ENCODE assay signal across 8 cellular contexts in the genomic region with DNA sequence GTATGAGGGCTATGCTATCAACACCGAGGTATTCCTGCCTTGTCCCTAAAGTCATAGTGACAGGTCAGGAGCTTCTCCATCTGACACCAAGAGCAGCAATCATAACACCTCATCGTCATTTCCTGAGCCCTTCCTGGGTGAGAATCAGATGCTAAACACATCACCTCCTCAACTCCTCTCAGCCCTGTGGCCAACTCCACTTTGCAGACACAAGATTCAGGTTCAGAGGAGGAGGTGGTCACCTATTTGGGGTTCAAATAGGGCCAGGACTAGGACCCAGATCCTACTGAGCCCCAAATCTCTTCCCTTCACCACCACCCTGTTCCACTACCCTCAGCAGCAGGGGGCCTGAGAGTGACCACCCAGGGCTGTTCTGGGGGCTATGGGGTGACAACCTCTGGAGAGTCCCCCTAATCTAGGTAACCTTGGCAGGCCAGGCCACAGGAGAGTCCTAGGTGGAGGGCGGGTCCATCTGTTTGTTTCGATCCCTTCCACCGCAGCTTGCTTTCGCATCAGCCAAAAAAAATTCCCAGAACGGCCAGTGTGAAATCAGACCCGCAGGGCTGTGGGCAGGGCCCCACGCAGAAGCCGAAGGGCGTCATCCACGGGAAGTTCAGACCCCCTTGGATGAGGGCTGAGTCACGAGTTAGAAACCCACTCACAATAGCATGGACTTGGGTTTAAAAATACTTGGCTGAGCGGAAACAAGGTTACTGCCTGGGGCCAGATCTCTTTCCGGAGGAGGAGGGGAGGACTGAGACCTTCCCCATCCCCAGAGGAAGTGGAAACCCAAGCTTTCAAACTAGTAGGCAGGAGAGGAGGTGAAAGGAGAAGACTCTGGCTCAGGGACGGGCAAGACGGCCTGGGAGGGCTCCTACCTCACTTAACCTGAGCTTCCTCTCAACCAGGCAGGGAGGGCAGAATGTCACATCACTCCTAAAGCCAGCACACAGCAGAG. TPM values are rescaled to one million over a fixed set of nuclear protein-coding genes. Genes with fewer than 3 reads are reported as not detected.
A peak's percentile ranks its signal among the peaks of the same experiment; 100 is the strongest.
DNase-seq lines count a peak whose midpoint lies in the region; ATAC-seq and TF ChIP-seq lines count a peak whose summit lies in the region.

No MANE protein-coding gene starts in this region.

- H3K27ac ChIP-seq in HUES48 (ENCODE audit: low read depth, low read length), result peak overlapping the region; percentile 37
- peak overlapping the region; percentile 57 to 78 for H3K27ac ChIP-seq in esophagus (ENCODE audit: low read depth in 2 of 2, low read length in 1 of 2)

- H3K4me3 Mint-ChIP-seq in activated CD4-positive, alpha-beta T cell treated with anti-CD3 and anti-CD28 coated beads, Interleukin-2, amount 10 ng/mL, durations not matched to agents 24 days and 14 days, result peak overlapping the region; percentile 90
- H3K4me3 Mint-ChIP-seq in osteocyte (ENCODE audit: unreplicated experiment), result peak overlapping the region; percentile 59

- intact Hi-C loops in activated CD4-positive, alpha-beta T cell treated with anti-CD3 and anti-CD28 coated beads, Interleukin-2, amount 10 ng/mL, durations not matched to agents 24 days and 14 days (cut with micrococcal nuclease), result loop anchor here (1.0 to 10.0 kb wide), 5 partner anchors 8 to 1885 kb away; partner anchors contain the start of genes CREBRF, FBXW11 and LCP2

- H3K36me3 Mint-ChIP-seq in activated CD4-positive, alpha-beta T cell treated with anti-CD3 and anti-CD28 coated beads, Interleukin-2, amount 10 ng/mL, durations not matched to agents 24 days and 14 days (ENCODE audit: low read depth), result peaks cover 34% of the 10 kb centered on the region
- H3K36me3 Mint-ChIP-seq in osteocyte (ENCODE audit: unreplicated experiment), result peaks cover 6% of the 10 kb centered on the region

- no peaks in the 10 kb centered on the region for H3K9me3 Mint-ChIP-seq in activated CD4-positive, alpha-beta T cell treated with anti-CD3 and anti-CD28 coated beads, Interleukin-2, amount 10 ng/mL, durations not matched to agents 24 days and 14 days
- no peaks in the 10 kb centered on the region for H3K9me3 Mint-ChIP-seq in osteocyte (ENCODE audit: unreplicated experiment)

- H3K36me3 ChIP-seq in HUES48 (ENCODE audit: control insufficient read depth, insufficient read depth, low read length) (no peaks in the 10 kb centered on the region), esophagus (ENCODE audit: control insufficient read depth in 2 of 2, insufficient read depth in 2 of 2, low read length in 1 of 2) (no peaks in the 10 kb centered on the region)

- H3K27me3 Mint-ChIP-seq in activated CD4-positive, alpha-beta T cell treated with anti-CD3 and anti-CD28 coated beads, Interleukin-2, amount 10 ng/mL, durations not matched to agents 24 days and 14 days, result no peaks in the 10 kb centered on the region
- no peaks in the 10 kb centered on the region for H3K27me3 Mint-ChIP-seq in osteocyte (ENCODE audit: unreplicated experiment)

- H3K27me3 ChIP-seq in HUES48 (ENCODE audit: control insufficient read depth, insufficient read depth, low read length) (no peaks in the 10 kb centered on the region), esophagus (ENCODE audit: control insufficient read depth in 1 of 2, insufficient read depth in 2 of 2, low read length in 2 of 2) (no peaks in the 10 kb centered on the region)

- TF ChIP-seq CTCF in osteocyte (IDR thresholded peaks at IDR 0.05), result no peak

- ATAC-seq in GM19438 (IDR thresholded peaks at IDR 0.05; ENCODE audit: low read depth, unreplicated experiment) (peak; percentile 43), HG03280 (IDR thresholded peaks at IDR 0.05; ENCODE audit: unreplicated experiment) (no peak)

- H3K27ac Mint-ChIP-seq in activated CD4-positive, alpha-beta T cell treated with anti-CD3 and anti-CD28 coated beads, Interleukin-2, amount 10 ng/mL, durations not matched to agents 24 days and 14 days, result peak overlapping the region; percentile 96
- peak overlapping the region; percentile 95 for H3K27ac Mint-ChIP-seq in osteocyte (ENCODE audit: unreplicated experiment)

- H3K9ac ChIP-seq in HUES48 (ENCODE audit: low read depth, low read length), result no peak overlapping the region

- H3K9me3 ChIP-seq in HUES48 (ENCODE audit: control insufficient read depth, insufficient read depth, low read length) (no peaks in the 10 kb centered on the region), esophagus (ENCODE audit: control insufficient read depth in 2 of 2, insufficient read depth in 1 of 2, low read depth in 1 of 2, low read length in 1 of 2) (no peaks in the 10 kb centered on the region)

- H3K4me3 ChIP-seq in HUES48 (ENCODE audit: low read depth, low read length), result no peak overlapping the region
- peak overlapping the region in 1 of 2 donors; percentile 2 for H3K4me3 ChIP-seq in esophagus (ENCODE audit: low read depth in 1 of 2, low read length in 2 of 2)

- peaks cover 15% of the 10 kb centered on the region for H3K4me1 ChIP-seq in HUES48 (ENCODE audit: control insufficient read depth, insufficient read depth, low read length)
- peaks cover 0 to 3% of the 10 kb centered on the region in 2 donors for H3K4me1 ChIP-seq in esophagus (ENCODE audit: control insufficient read depth in 2 of 2, insufficient read depth in 2 of 2, low read length in 1 of 2)

- WGBS in esophagus, 2 donors, result 49 to 55% methylated on average over 17 of the region's 17 CpGs

- peaks cover 78% of the 10 kb centered on the region for H3K4me1 Mint-ChIP-seq in activated CD4-positive, alpha-beta T cell treated with anti-CD3 and anti-CD28 coated beads, Interleukin-2, amount 10 ng/mL, durations not matched to agents 24 days and 14 days
- peaks cover 60% of the 10 kb centered on the region for H3K4me1 Mint-ChIP-seq in osteocyte (ENCODE audit: unreplicated experiment)

- peak; percentile 88 for DNase-seq in activated CD4-positive, alpha-beta T cell treated with anti-CD3 and anti-CD28 coated beads, Interleukin-2, amount 10 ng/mL, durations not matched to agents 24 days and 14 days
- DNase-seq in osteocyte (ENCODE audit: extremely low spot score, unreplicated experiment), result no peak
- no peak for DNase-seq in NCI-H446 treated with DMSO at 0.1 percent for 48 hours (lab: John Stamatoyannopoulos, UW)
- no peak for DNase-seq in NCI-H1048 (lab: John Stamatoyannopoulos, UW)

RNA-seq across cellular contexts. Expression of gene STK10, which starts 8.7 kb away (rescaled TPM):
- total RNA-seq in activated CD4-positive, alpha-beta T cell treated with anti-CD3 and anti-CD28 coated beads, Interleukin-2, amount 10 ng/mL, durations not matched to agents 24 days and 14 days, result 87.9 and 91.1 TPM in 2 replicates
- polyA plus RNA-seq in esophagus, result 1 to 10 TPM; 3.9 to 7.7 TPM
- 66.2 and 86.0 TPM in 2 replicates for total RNA-seq in osteocyte

RNA-seq across cellular contexts. Expression of gene EFCAB9, which starts 14.7 kb away (rescaled TPM):
- total RNA-seq in activated CD4-positive, alpha-beta T cell treated with anti-CD3 and anti-CD28 coated beads, Interleukin-2, amount 10 ng/mL, durations not matched to agents 24 days and 14 days, result not detected in 2 replicates
- not detected for polyA plus RNA-seq in esophagus
- total RNA-seq in osteocyte, result not detected in 2 replicates
